In the genomic region with DNA sequence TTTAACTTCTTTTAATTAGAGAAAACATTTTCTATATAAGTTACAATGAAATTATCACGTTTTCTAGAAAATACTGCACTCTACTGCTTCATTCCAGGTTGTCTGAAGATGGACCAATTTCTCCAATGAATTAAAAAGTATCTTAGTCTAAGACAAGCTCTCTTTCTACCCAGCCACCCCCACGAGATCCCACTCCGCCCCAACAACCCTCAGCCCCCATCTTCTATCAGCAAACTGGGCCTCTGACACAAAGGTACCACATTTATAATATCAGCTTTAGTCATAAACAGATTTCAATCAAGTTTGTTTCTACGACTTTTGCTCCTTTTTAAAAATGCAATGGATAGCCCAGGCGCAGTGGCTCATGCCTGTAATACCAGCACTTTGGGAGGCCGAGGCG, we compare ENCODE assay signal across 18 cellular contexts.
DNase-seq lines count a peak whose midpoint lies in the region; ATAC-seq, FAIRE-seq and TF ChIP-seq lines count a peak whose summit lies in the region.
"Had no signal": no experiment of that assay in that cellular context is flagged by ENCODE, and none has a peak within 500 bp of the region (broad histone marks: within the 10 kb centered on the region; RNA-seq: fewer than 3 reads in every experiment).

No MANE protein-coding gene starts in this region.

- H3K9me3 Mint-ChIP-seq in WTC11: no peaks in the 10 kb centered on the region
- no peaks in the 10 kb centered on the region for H3K9me3 Mint-ChIP-seq in naive B cell
- H3K9me3 Mint-ChIP-seq in activated naive CD8-positive, alpha-beta T cell treated with anti-CD3 and anti-CD28 coated beads for 36 hours: no peaks in the 10 kb centered on the region

- H3K4me1 ChIP-seq in A549: peaks cover 44% of the 10 kb centered on the region

- no peak overlapping the region for H3K4me3 ChIP-seq in A549
- peak overlapping the region; percentile 94; the same call in 1 of the 2 replicates for H3K4me3 ChIP-seq in GM08714 (ENCODE audit: low read length)
- H3K4me3 ChIP-seq: Peyer's patch had no signal

- H3K4me1 Mint-ChIP-seq in WTC11: peaks cover 64% of the 10 kb centered on the region
- H3K4me1 Mint-ChIP-seq in naive B cell: peaks cover 38 to 68% (median 57%) of the 10 kb centered on the region in 3 donors
- H3K4me1 Mint-ChIP-seq in activated naive CD8-positive, alpha-beta T cell treated with anti-CD3 and anti-CD28 coated beads for 36 hours: peaks cover 26% of the 10 kb centered on the region

- H3K4me2 ChIP-seq in A549: peak overlapping the region; percentile 81

- TF ChIP-seq EP300 in A549 (IDR thresholded peaks at IDR 0.05): no peak

- H3K27ac ChIP-seq in A549: peak overlapping the region in 1 of 2 experiments; percentile 98; a peak in 1 of 6 replicates
- H3K27ac ChIP-seq: Peyer's patch had no signal

- H3K4me3 Mint-ChIP-seq in WTC11: no peak overlapping the region
- peak overlapping the region in 6 of 8 donors; percentile 9 to 87 (median 64) for H3K4me3 Mint-ChIP-seq in naive B cell
- H3K4me3 Mint-ChIP-seq in activated naive CD8-positive, alpha-beta T cell treated with anti-CD3 and anti-CD28 coated beads for 36 hours: no peak overlapping the region

- H3K9me3 ChIP-seq in A549: no peaks in the 10 kb centered on the region
- H3K9me3 ChIP-seq: BE2C, Peyer's patch had no signal

- TF ChIP-seq CTCF in A549 (IDR thresholded peaks at IDR 0.05) (no peak), WTC11 (IDR thresholded peaks at IDR 0.05) (no peak)

- TF ChIP-seq POLR2A in A549 (IDR thresholded peaks at IDR 0.05; ENCODE audit: low read length): no peak

- peak overlapping the region; percentile 70 for H3K27ac Mint-ChIP-seq in WTC11
- peak overlapping the region; percentile 24 to 97 (median 93) for H3K27ac Mint-ChIP-seq in naive B cell
- no peak overlapping the region for H3K27ac Mint-ChIP-seq in activated naive CD8-positive, alpha-beta T cell treated with anti-CD3 and anti-CD28 coated beads for 36 hours

- 85% methylated on average over 7 of the region's 7 CpGs for WGBS in A549 (ENCODE audit: missing lambda C conversion rate)

- H3K27me3 Mint-ChIP-seq in WTC11 (ENCODE audit: low read depth) (no peaks in the 10 kb centered on the region), naive B cell (no peaks in the 10 kb centered on the region)
- peaks cover 23% of the 10 kb centered on the region for H3K27me3 Mint-ChIP-seq in activated naive CD8-positive, alpha-beta T cell treated with anti-CD3 and anti-CD28 coated beads for 36 hours

- DNase-seq in A549 (ENCODE audit: low read depth in 1 of 2, low spot score in 1 of 2): no peak
- DNase-seq in WTC11 (ENCODE audit: low spot score): no peak
- no peak for DNase-seq in naive B cell
- no peak for DNase-seq in SKM-1 treated with dmso at 0.1 percent for 144 hours (lab: John Stamatoyannopoulos, UW; ENCODE audit: unreplicated experiment)
- no peak for DNase-seq in activated naive CD8-positive, alpha-beta T cell treated with anti-CD3 and anti-CD28 coated beads for 36 hours
- no peak for DNase-seq in GF-D8 (lab: John Stamatoyannopoulos, UW)
- no peak for DNase-seq in cerebellar nuclear complex (lab: John Stamatoyannopoulos, UW)
- DNase-seq: ACHN, BE2C, HCEC 1CT, Kasumi-1, NCI-H1105 treated with DMSO at 0.1 percent for 48 hours, NCI-H187, NCI-H446 treated with DMSO at 0.1 percent for 48 hours, NCI-H748 treated with DMSO at 0.1 percent for 48 hours, Peyer's patch, SHP77 had no signal

- ATAC-seq in A549 (no peak), WTC11 (no peak), naive B cell (ENCODE audit: low read depth in 2 of 2) (no peak)

- H3K36me3 Mint-ChIP-seq in WTC11 (no peaks in the 10 kb centered on the region), naive B cell (no peaks in the 10 kb centered on the region)
- H3K36me3 Mint-ChIP-seq in activated naive CD8-positive, alpha-beta T cell treated with anti-CD3 and anti-CD28 coated beads for 36 hours: no peaks in the 10 kb centered on the region

- POLR2A ChIA-PET in A549 (lab: Yijun Ruan, JAX) (no interaction called here), WTC11 (lab: Charles Lee) (no interaction called here)

- CTCF ChIA-PET in A549 (lab: Yijun Ruan, JAX): interaction anchor here (1.7 to 2.2 kb wide), 3 partner anchors 27 to 139 kb away, joined by 6 to 10 read pairs (median 7); no protein-coding TSS in a partner anchor
- CTCF ChIA-PET in WTC11 (lab: Charles Lee): interaction anchor here (0.6 kb wide), 1 partner anchor 28 kb away, joined by 3 read pairs; no protein-coding TSS in a partner anchor

- no peak for FAIRE-seq in A549 (lab: Jason Lieb, UNC)

- no peak for TF ChIP-seq RAD21 in A549 (conservative IDR thresholded peaks at IDR 0.05 in 1 of 2, IDR thresholded peaks at IDR 0.05 in 1 of 2)

TF ChIP-seq in A549, 52 proteins besides CTCF, POLR2A, EP300 and RAD21:
- TF ChIP-seq FOSB (CRISPR knock-in tag; IDR thresholded peaks at IDR 0.05): no peak
- no peak for TF ChIP-seq NPAS2 (CRISPR knock-in tag; IDR thresholded peaks at IDR 0.05; ENCODE audit: borderline replicate concordance)
- no peak for TF ChIP-seq SMC3 (IDR thresholded peaks at IDR 0.05)
- no peak for TF ChIP-seq HOXA7 (CRISPR knock-in tag; IDR thresholded peaks at IDR 0.05)

TF ChIP-seq in WTC11, 78 proteins besides CTCF, POLR2A, EP300 and RAD21 (continues in another document):
- TF ChIP-seq MXD4 (CRISPR knock-in tag; IDR thresholded peaks at IDR 0.05; ENCODE audit: borderline replicate concordance): no peak
- TF ChIP-seq, protein P1, sequence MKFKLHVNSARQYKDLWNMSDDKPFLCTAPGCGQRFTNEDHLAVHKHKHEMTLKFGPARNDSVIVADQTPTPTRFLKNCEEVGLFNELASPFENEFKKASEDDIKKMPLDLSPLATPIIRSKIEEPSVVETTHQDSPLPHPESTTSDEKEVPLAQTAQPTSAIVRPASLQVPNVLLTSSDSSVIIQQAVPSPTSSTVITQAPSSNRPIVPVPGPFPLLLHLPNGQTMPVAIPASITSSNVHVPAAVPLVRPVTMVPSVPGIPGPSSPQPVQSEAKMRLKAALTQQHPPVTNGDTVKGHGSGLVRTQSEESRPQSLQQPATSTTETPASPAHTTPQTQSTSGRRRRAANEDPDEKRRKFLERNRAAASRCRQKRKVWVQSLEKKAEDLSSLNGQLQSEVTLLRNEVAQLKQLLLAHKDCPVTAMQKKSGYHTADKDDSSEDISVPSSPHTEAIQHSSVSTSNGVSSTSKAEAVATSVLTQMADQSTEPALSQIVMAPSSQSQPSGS (CRISPR knock-in tag; IDR thresholded peaks at IDR 0.05; ENCODE audit: borderline replicate concordance, low read depth): no peak
- no peak for TF ChIP-seq MYBL2 (CRISPR knock-in tag; IDR thresholded peaks at IDR 0.05)
- no peak for TF ChIP-seq NR1H2 (CRISPR knock-in tag; IDR thresholded peaks at IDR 0.05)
- TF ChIP-seq, protein P2, sequence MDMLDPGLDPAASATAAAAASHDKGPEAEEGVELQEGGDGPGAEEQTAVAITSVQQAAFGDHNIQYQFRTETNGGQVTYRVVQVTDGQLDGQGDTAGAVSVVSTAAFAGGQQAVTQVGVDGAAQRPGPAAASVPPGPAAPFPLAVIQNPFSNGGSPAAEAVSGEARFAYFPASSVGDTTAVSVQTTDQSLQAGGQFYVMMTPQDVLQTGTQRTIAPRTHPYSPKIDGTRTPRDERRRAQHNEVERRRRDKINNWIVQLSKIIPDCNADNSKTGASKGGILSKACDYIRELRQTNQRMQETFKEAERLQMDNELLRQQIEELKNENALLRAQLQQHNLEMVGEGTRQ (CRISPR knock-in tag; IDR thresholded peaks at IDR 0.05): no peak
- TF ChIP-seq STAT6 (CRISPR knock-in tag; conservative IDR thresholded peaks at IDR 0.05; ENCODE audit: low read depth): no peak
- no peak for TF ChIP-seq TEAD1 (CRISPR knock-in tag; IDR thresholded peaks at IDR 0.05)
- TF ChIP-seq TP53 (CRISPR knock-in tag; IDR thresholded peaks at IDR 0.05): no peak
- no peak for TF ChIP-seq ATF1 (CRISPR knock-in tag; IDR thresholded peaks at IDR 0.05)
- TF ChIP-seq MAX (CRISPR knock-in tag; IDR thresholded peaks at IDR 0.05): no peak
- no peak for TF ChIP-seq ZNF416 (CRISPR knock-in tag; IDR thresholded peaks at IDR 0.05)
- TF ChIP-seq ZBTB21 (CRISPR knock-in tag; IDR thresholded peaks at IDR 0.05; ENCODE audit: borderline replicate concordance): no peak
- TF ChIP-seq NFATC4 (CRISPR knock-in tag; IDR thresholded peaks at IDR 0.05): no peak
- TF ChIP-seq E2F5 (CRISPR knock-in tag; IDR thresholded peaks at IDR 0.05): no peak

Comparison
In these comparisons a context has a peak if more than half of its experiments do, and no peak if none do; other contexts are left out.
1. H3K4me3 Mint-ChIP-seq: peak in naive B cell (6 of 8); none in WTC11 (single experiment) and activated naive CD8-positive, alpha-beta T cell treated with anti-CD3 and anti-CD28 coated beads for 36 hours (single experiment).